19 cellular contexts compared by ENCODE assay signal in genomic region chr11:122102426-122102825, GRCh38. TPM values are rescaled to one million over a fixed set of nuclear protein-coding genes. Genes with fewer than 3 reads are reported as not detected.
DNase-seq lines count a peak whose midpoint lies in the region; ATAC-seq and TF ChIP-seq lines count a peak whose summit lies in the region.
"Had no signal": no experiment of that assay in that cellular context is flagged by ENCODE, and none has a peak within 500 bp of the region (broad histone marks: within the 10 kb centered on the region; RNA-seq: fewer than 3 reads in every experiment).

No MANE protein-coding gene starts in this region.

- no peak overlapping the region for H4K91ac ChIP-seq in neuronal stem cell (ENCODE audit: low read depth, low read length, poor library complexity)

- no peak overlapping the region for H2AK5ac ChIP-seq in neuronal stem cell (ENCODE audit: low read depth, low read length)

- no peaks in the 10 kb centered on the region for H3K79me1 ChIP-seq in neuronal stem cell (ENCODE audit: low read depth, low read length)

- H3K9ac ChIP-seq in endocrine pancreas (ENCODE audit: control insufficient read depth, insufficient read depth, low read length), result no peak overlapping the region
- H3K9ac ChIP-seq in neuronal stem cell (ENCODE audit: low read depth, low read length, poor library complexity), result no peak overlapping the region
- H3K9ac ChIP-seq: parathyroid adenoma had no signal

- no peak overlapping the region for H2BK12ac ChIP-seq in neuronal stem cell (ENCODE audit: low read length)

- H3K4ac ChIP-seq in neuronal stem cell (ENCODE audit: low read length), result no peak overlapping the region

- no CpG with 5 or more reads among the region's 4 CpGs for WGBS in neuronal stem cell (ENCODE audit: extremely low coverage in 2 of 2, insufficient read length in 2 of 2, insufficient replicate concordance in 1 of 2), 2 donors

- peaks cover 48% of the 10 kb centered on the region for H3K4me1 ChIP-seq in cardiac muscle cell (ENCODE audit: low read depth)
- H3K4me1 ChIP-seq in endocrine pancreas (ENCODE audit: control insufficient read depth, insufficient read depth, low read length), result peaks cover 3% of the 10 kb centered on the region
- peaks cover 11 to 21% of the 10 kb centered on the region in 2 donors for H3K4me1 ChIP-seq in neuronal stem cell (ENCODE audit: control insufficient read depth in 2 of 2, insufficient read depth in 1 of 2, low read depth in 1 of 2, low read length in 2 of 2)
- H3K4me1 ChIP-seq in vagina, result peaks cover 11% of the 10 kb centered on the region

- peak overlapping the region; percentile 61 for H3K4me3 ChIP-seq in cardiac muscle cell
- H3K4me3 ChIP-seq in endocrine pancreas (ENCODE audit: control insufficient read depth, insufficient read depth, low read length), result peak overlapping the region; percentile 90
- H3K4me3 ChIP-seq in neuronal stem cell (ENCODE audit: low read length in 2 of 2), result no peak overlapping the region
- no peak overlapping the region for H3K4me3 ChIP-seq in vagina
- H3K4me3 ChIP-seq: lung had no signal

- H2AFZ ChIP-seq in neuronal stem cell (ENCODE audit: low read length), result peak overlapping the region; percentile 85

- H3K23ac ChIP-seq in neuronal stem cell (ENCODE audit: low read depth, low read length, poor library complexity), result no peak overlapping the region

- TF ChIP-seq CTCF in cardiac muscle cell (IDR thresholded peaks at IDR 0.05; ENCODE audit: low read depth, low read length) (no peak), vagina (IDR thresholded peaks at IDR 0.05) (no peak)

- H3K4me2 ChIP-seq in neuronal stem cell (ENCODE audit: insufficient read depth, low read length, poor library complexity, severe bottlenecking), result no peak overlapping the region

- H2BK15ac ChIP-seq in neuronal stem cell (ENCODE audit: low read length), result no peak overlapping the region

- no peak for TF ChIP-seq POLR2A in vagina (IDR thresholded peaks at IDR 0.05)

- H3K9me3 ChIP-seq in cardiac muscle cell (ENCODE audit: low read depth) (no peaks in the 10 kb centered on the region), endocrine pancreas (ENCODE audit: control insufficient read depth, low read length) (no peaks in the 10 kb centered on the region), neuronal stem cell (replicated peaks in 1 of 2; ENCODE audit: control insufficient read depth in 2 of 2, insufficient read depth in 1 of 2, low read depth in 1 of 2, low read length in 2 of 2) (no peaks in the 10 kb centered on the region), vagina (no peaks in the 10 kb centered on the region)

- H4K8ac ChIP-seq in neuronal stem cell (ENCODE audit: low read depth, low read length), result no peak overlapping the region

- DNase-seq in cardiac muscle cell (ENCODE audit: low read depth in 1 of 2, low spot score in 1 of 2), result no peak
- no peak for DNase-seq in left cardiac atrium
- DNase-seq in neuronal stem cell (ENCODE audit: low spot score), result no peak
- DNase-seq in vagina (ENCODE audit: extremely low spot score in 2 of 2), result no peak
- no peak for DNase-seq in amniotic stem cell (lab: John Stamatoyannopoulos, UW)
- DNase-seq in activated gamma-delta T cell treated with Interleukin-2 at 50 U/mL for 16 hours, result no peak
- DNase-seq: activated CD8-positive, alpha-beta T cell treated with anti-CD3 and anti-CD28 coated beads, Interleukin-2, amount 10 ng/mL, durations not matched to agents 7 days and 5 days; activated effector memory CD4-positive, alpha-beta T cell treated with anti-CD3 and anti-CD28 coated beads, Interleukin-2, amount 50 U/mL, for 16 hours; cortex of kidney; DMS153; NCI-H1417 treated with DMSO at 0.1 percent for 48 hours; RPMI8226; stimulated activated CD4-positive, alpha-beta T cell treated with anti-CD3 and anti-CD28 coated beads, Interleukin-4, amount 100 ng/mL, for 4 hours had no signal

- no peak overlapping the region for H3K14ac ChIP-seq in neuronal stem cell (ENCODE audit: low read length)

- H3K18ac ChIP-seq in neuronal stem cell (ENCODE audit: low read length), result no peak overlapping the region

- intact Hi-C loops in left cardiac atrium (cut with DNase I) (loop anchor here (5.0 to 10.0 kb wide), 4 partner anchors 102 to 445 kb away; no protein-coding TSS in a partner anchor), vagina (cut with DNase I) (loop anchor here (5.0 to 10.0 kb wide), 2 partner anchors 105 to 402 kb away; no protein-coding TSS in a partner anchor)

- H2BK5ac ChIP-seq in neuronal stem cell (ENCODE audit: low read length), result no peak overlapping the region

- H3K36me3 ChIP-seq in cardiac muscle cell, result no peaks in the 10 kb centered on the region
- no peaks in the 10 kb centered on the region for H3K36me3 ChIP-seq in endocrine pancreas (ENCODE audit: control insufficient read depth, insufficient read depth, low read length)
- H3K36me3 ChIP-seq in neuronal stem cell (replicated peaks in 1 of 2; ENCODE audit: control insufficient read depth in 2 of 2, insufficient read depth in 2 of 2, low read length in 2 of 2), result no peaks in the 10 kb centered on the region
- no peaks in the 10 kb centered on the region for H3K36me3 ChIP-seq in vagina

- H2BK120ac ChIP-seq in neuronal stem cell (ENCODE audit: low read depth, low read length), result no peak overlapping the region

- ATAC-seq in left cardiac atrium (no peak), GM21390 (IDR thresholded peaks at IDR 0.05; ENCODE audit: unreplicated experiment) (no peak)
- ATAC-seq: activated CD8-positive, alpha-beta T cell treated with anti-CD3 and anti-CD28 coated beads, Interleukin-2, amount 10 ng/mL, durations not matched to agents 7 days and 5 days had no signal

- H3K27ac ChIP-seq in cardiac muscle cell (peak overlapping the region; percentile 91), neuronal stem cell (replicated peaks; ENCODE audit: low read length) (no peak overlapping the region), vagina (peak overlapping the region; percentile 87)

- H3K27me3 ChIP-seq in cardiac muscle cell (no peaks in the 10 kb centered on the region), endocrine pancreas (ENCODE audit: control insufficient read depth, insufficient read depth, low read length) (no peaks in the 10 kb centered on the region), neuronal stem cell (ENCODE audit: control insufficient read depth in 3 of 3, insufficient read depth in 3 of 3, low read depth in 1 of 3, low read length in 3 of 3) (peaks cover 0 to 16% (median 7%) of the 10 kb centered on the region in 3 experiments), vagina (no peaks in the 10 kb centered on the region)

RNA-seq across cellular contexts. Expression of gene BLID, which starts 13.6 kb away (rescaled TPM):
- total RNA-seq in cardiac muscle cell, result 1.0 and 1.3 TPM in 2 replicates
- 1.0 and 1.2 TPM in 2 replicates for polyA plus RNA-seq in cardiac muscle cell
- total RNA-seq in left cardiac atrium, result under 1 TPM; 0.35 to 0.68 TPM
- polyA plus RNA-seq in neuronal stem cell (2013, experiment 1 of 2), result not detected
- polyA plus RNA-seq in neuronal stem cell (2013, experiment 2 of 2), result not detected
- total RNA-seq in vagina, result 5.9 TPM
- total RNA-seq: activated CD8-positive, alpha-beta T cell treated with anti-CD3 and anti-CD28 coated beads, Interleukin-2, amount 10 ng/mL, durations not matched to agents 7 days and 5 days; NCI-H460 had no signal
- polyA plus RNA-seq: IgD-negative memory B cell, lung had no signal

Comparison
In these comparisons a context has a peak if more than half of its experiments do, and no peak if none do; other contexts are left out.
1. H3K4me3 ChIP-seq: peak in cardiac muscle cell (single experiment) and endocrine pancreas (single experiment); none in neuronal stem cell (0 of 2) and vagina (0 of 2).